In the genomic region with DNA sequence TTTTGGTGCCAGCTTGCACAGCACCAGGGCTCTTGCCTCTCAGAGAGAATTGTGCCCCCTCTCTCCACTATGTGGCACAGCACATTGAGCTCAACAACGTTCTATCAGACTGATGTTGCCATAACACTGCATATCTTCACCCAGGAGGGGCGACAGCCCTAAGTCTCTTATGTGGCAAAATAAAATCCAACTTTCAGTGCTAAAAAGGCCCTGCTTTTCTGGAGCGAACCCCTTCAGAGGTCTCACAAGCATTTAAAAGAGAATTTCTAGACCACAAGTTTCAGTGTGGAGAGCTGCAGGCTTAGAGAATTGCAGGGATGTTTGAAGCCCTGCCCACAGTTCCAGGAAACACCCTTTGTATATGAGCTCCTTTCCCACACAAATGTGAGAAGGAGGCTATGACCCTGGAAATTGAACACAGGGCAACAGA, we compare ENCODE assay signal across 13 cellular contexts.
DNase-seq lines count a peak whose midpoint lies in the region; ATAC-seq and TF ChIP-seq lines count a peak whose summit lies in the region.
"Had no signal": no experiment of that assay in that cellular context is flagged by ENCODE, and none has a peak within 500 bp of the region (broad histone marks: within the 10 kb centered on the region; RNA-seq: fewer than 3 reads in every experiment).

No MANE protein-coding gene starts in this region.

- 87% methylated on average over 3 of the region's 3 CpGs for WGBS in liver

- no peaks in the 10 kb centered on the region for H4K20me1 ChIP-seq in BLaER1 treated with 17β-estradiol and CSF1 and Interleukin-3, amounts not matched to agents 10 nM and 100 nM

- peak overlapping the region in 10 of 11 experiments; percentile 38 to 88 (median 64); a peak in 17 of 22 replicates for H3K9ac ChIP-seq in BLaER1 treated with 17β-estradiol and CSF1 and Interleukin-3, amounts not matched to agents 10 nM and 100 nM
- no peak overlapping the region for H3K9ac ChIP-seq in liver (ENCODE audit: low read depth in 1 of 2, low read length in 2 of 2)

- peaks cover 67 to 96% (median 72%) of the 10 kb centered on the region in 10 experiments for H3K4me1 ChIP-seq in BLaER1 treated with 17β-estradiol and CSF1 and Interleukin-3, amounts not matched to agents 10 nM and 100 nM
- peaks cover 0 to 3% (median 0%) of the 10 kb centered on the region in 4 donors for H3K4me1 ChIP-seq in liver (ENCODE audit: control insufficient read depth in 4 of 4, insufficient read depth in 4 of 4, low read length in 3 of 4)

- peaks cover 0 to 32% (median 28%) of the 10 kb centered on the region in 11 experiments; a peak in 19 of 22 replicates for H3K9me3 ChIP-seq in BLaER1 treated with 17β-estradiol and CSF1 and Interleukin-3, amounts not matched to agents 10 nM and 100 nM (replicated peaks in 1 of 11)
- H3K9me3 ChIP-seq in liver (ENCODE audit: control insufficient read depth in 4 of 4, low read length in 3 of 4) = no peaks in the 10 kb centered on the region
- H3K9me3 ChIP-seq: body of pancreas, mucosa of descending colon had no signal

- H3K27me3 ChIP-seq in BLaER1 treated with 17β-estradiol and CSF1 and Interleukin-3, amounts not matched to agents 10 nM and 100 nM = no peaks in the 10 kb centered on the region
- no peaks in the 10 kb centered on the region for H3K27me3 ChIP-seq in HL-60 (ENCODE audit: insufficient read depth, poor library complexity, severe bottlenecking)
- H3K27me3 ChIP-seq in liver (ENCODE audit: control insufficient read depth in 4 of 4, insufficient read depth in 4 of 4, low read length in 3 of 4) = no peaks in the 10 kb centered on the region
- H3K27me3 ChIP-seq: body of pancreas had no signal

- H3K27me3 Mint-ChIP-seq in activated T-helper 17 cell treated with anti-CD3 and anti-CD28 coated beads, Interleukin-2, amount 50 U/mL, for 72 hours = no peaks in the 10 kb centered on the region

- H3K27ac Mint-ChIP-seq in activated T-helper 17 cell treated with anti-CD3 and anti-CD28 coated beads, Interleukin-2, amount 50 U/mL, for 72 hours = peak overlapping the region; percentile 36

- H3K36me3 ChIP-seq in BLaER1 treated with 17β-estradiol and CSF1 and Interleukin-3, amounts not matched to agents 10 nM and 100 nM = peaks cover 0 to 5% (median 0%) of the 10 kb centered on the region in 11 experiments; a peak in 1 of 22 replicates
- H3K36me3 ChIP-seq in liver (ENCODE audit: control insufficient read depth in 4 of 4, insufficient read depth in 3 of 4, low read depth in 1 of 4, low read length in 3 of 4) = no peaks in the 10 kb centered on the region

- peaks cover 20% of the 10 kb centered on the region for H3K4me1 Mint-ChIP-seq in activated T-helper 17 cell treated with anti-CD3 and anti-CD28 coated beads, Interleukin-2, amount 50 U/mL, for 72 hours

- no peak for DNase-seq in HL-60 (ENCODE audit: low read depth in 1 of 2, low spot score in 1 of 2)
- no peak for DNase-seq in DMS79 treated with DMSO at 0.1 percent for 48 hours (lab: John Stamatoyannopoulos, UW)
- DNase-seq in NCI-H345 treated with DMSO at 0.1 percent for 48 hours (lab: John Stamatoyannopoulos, UW; ENCODE audit: unreplicated experiment) = no peak
- DNase-seq: foreskin melanocyte; mucosa of descending colon; stimulated activated CD4-positive, alpha-beta T cell treated with anti-CD3 and anti-CD28 coated beads, Interleukin-2, amount 100 ng/mL, for 48 hours had no signal

- peak; percentile 32 to 42 for TF ChIP-seq RAD21 in liver (IDR thresholded peaks at IDR 0.05)

- H3K9me3 Mint-ChIP-seq in activated T-helper 17 cell treated with anti-CD3 and anti-CD28 coated beads, Interleukin-2, amount 50 U/mL, for 72 hours = no peaks in the 10 kb centered on the region

- H3K36me3 Mint-ChIP-seq in activated T-helper 17 cell treated with anti-CD3 and anti-CD28 coated beads, Interleukin-2, amount 50 U/mL, for 72 hours (ENCODE audit: low read depth) = no peaks in the 10 kb centered on the region

- peak overlapping the region; percentile 46 to 97 (median 94); a peak in 20 of 22 replicates for H3K27ac ChIP-seq in BLaER1 treated with 17β-estradiol and CSF1 and Interleukin-3, amounts not matched to agents 10 nM and 100 nM
- H3K27ac ChIP-seq in HL-60 (replicated peaks) = peak overlapping the region; percentile 65
- peak overlapping the region in 1 of 2 donors; percentile 22 for H3K27ac ChIP-seq in liver (ENCODE audit: low read depth in 1 of 2, low read length in 2 of 2)
- H3K27ac ChIP-seq: VCaP had no signal

- H3K4me2 ChIP-seq in BLaER1 treated with 17β-estradiol and CSF1 and Interleukin-3, amounts not matched to agents 10 nM and 100 nM = peak overlapping the region; percentile 85 to 98 (median 94)

- TF ChIP-seq CTCF in HL-60 (IDR thresholded peaks at IDR 0.05; ENCODE audit: insufficient read depth, low read length) (no peak), liver (IDR thresholded peaks at IDR 0.05; ENCODE audit: low read depth, low read length, missing input control) (no peak)

- peak overlapping the region in 1 of 10 experiments; percentile 2; a peak in 1 of 20 replicates for H3K4me3 ChIP-seq in BLaER1 treated with 17β-estradiol and CSF1 and Interleukin-3, amounts not matched to agents 10 nM and 100 nM
- H3K4me3 ChIP-seq in HL-60 (replicated peaks; ENCODE audit: insufficient read depth, low read length) (no peak overlapping the region), liver (ENCODE audit: low read depth in 1 of 3, low read length in 3 of 3) (no peak overlapping the region)
- H3K4me3 ChIP-seq: body of pancreas, mucosa of descending colon had no signal

- peak; percentile 46 for ATAC-seq in activated T-helper 17 cell treated with anti-CD3 and anti-CD28 coated beads, Interleukin-2, amount 50 U/mL, for 72 hours (replicated peaks)
- ATAC-seq in HG03439 (IDR thresholded peaks at IDR 0.05; ENCODE audit: unreplicated experiment) (no peak), GM19467 (IDR thresholded peaks at IDR 0.05; ENCODE audit: unreplicated experiment) (no peak)
- ATAC-seq: body of pancreas, mucosa of descending colon had no signal

- peak overlapping the region; percentile 13 for H3K4me3 Mint-ChIP-seq in activated T-helper 17 cell treated with anti-CD3 and anti-CD28 coated beads, Interleukin-2, amount 50 U/mL, for 72 hours

TF ChIP-seq in liver, 16 proteins besides CTCF, POLR2A, EP300 and RAD21:
- TF ChIP-seq GABPA (IDR thresholded peaks at IDR 0.05 in 1 of 2, conservative IDR thresholded peaks at IDR 0.05 in 1 of 2) = no peak
- TF ChIP-seq, protein P1, sequence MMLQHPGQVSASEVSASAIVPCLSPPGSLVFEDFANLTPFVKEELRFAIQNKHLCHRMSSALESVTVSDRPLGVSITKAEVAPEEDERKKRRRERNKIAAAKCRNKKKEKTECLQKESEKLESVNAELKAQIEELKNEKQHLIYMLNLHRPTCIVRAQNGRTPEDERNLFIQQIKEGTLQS (IDR thresholded peaks at IDR 0.05) = no peak
- TF ChIP-seq FOXA1 (IDR thresholded peaks at IDR 0.05) = no peak
- no peak for TF ChIP-seq FOXA2 (IDR thresholded peaks at IDR 0.05)
- TF ChIP-seq HNF4G (IDR thresholded peaks at IDR 0.05) = no peak
- TF ChIP-seq JUND (IDR thresholded peaks at IDR 0.05) = no peak
- TF ChIP-seq NR2F2 (IDR thresholded peaks at IDR 0.05) = no peak

Comparison
In these comparisons a context has a peak if more than half of its experiments do, and no peak if none do; other contexts are left out.
1. H3K9ac ChIP-seq: peak in BLaER1 treated with 17β-estradiol and CSF1 and Interleukin-3, amounts not matched to agents 10 nM and 100 nM (10 of 11); none in liver (0 of 2).